11 cellular contexts compared by ENCODE assay signal in the genomic region with DNA sequence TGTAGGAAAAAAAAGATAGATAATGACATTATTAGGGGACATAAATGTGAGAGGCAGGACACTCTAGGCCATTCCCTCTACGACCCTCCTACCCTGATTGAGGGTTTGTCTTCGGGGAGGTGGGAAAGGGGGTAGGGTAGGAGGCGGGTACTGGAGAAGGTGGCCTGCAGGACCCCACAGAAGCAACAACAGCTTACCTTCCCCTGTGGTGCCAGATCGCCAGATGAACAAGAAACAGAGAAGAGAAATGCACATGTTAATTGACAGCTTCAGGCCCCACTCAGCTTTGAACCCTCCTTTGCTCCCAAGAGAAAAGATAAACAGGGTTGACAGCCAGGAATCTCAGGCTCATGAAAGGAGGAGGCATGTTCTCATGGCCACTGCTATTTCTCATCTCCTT. TPM values are rescaled to one million over a fixed set of nuclear protein-coding genes. Genes with fewer than 3 reads are reported as not detected.
DNase-seq lines count a peak whose midpoint lies in the region; ATAC-seq and TF ChIP-seq lines count a peak whose summit lies in the region.
"Had no signal": no experiment of that assay in that cellular context is flagged by ENCODE, and none has a peak within 500 bp of the region (broad histone marks: within the 10 kb centered on the region; RNA-seq: fewer than 3 reads in every experiment).

No MANE protein-coding gene starts in this region.

- no peaks in the 10 kb centered on the region for H3K27me3 Mint-ChIP-seq in activated T-cell treated with anti-CD3 and anti-CD28 coated beads, Interleukin-2, amount 50 U/mL, for 72 hours (ENCODE audit: low read depth)

- peaks cover 37 to 46% (median 39%) of the 10 kb centered on the region in 4 donors for H3K36me3 ChIP-seq in stomach

- no peaks in the 10 kb centered on the region for H3K9me3 ChIP-seq in stomach

- no peak for TF ChIP-seq EP300 in stomach (IDR thresholded peaks at IDR 0.05)

- H3K27ac ChIP-seq in stomach = peak overlapping the region in 4 of 5 donors; percentile 93 to 97 (median 96)

- no peaks in the 10 kb centered on the region for H3K9me3 Mint-ChIP-seq in activated T-cell treated with anti-CD3 and anti-CD28 coated beads, Interleukin-2, amount 50 U/mL, for 72 hours

- peaks cover 63 to 84% (median 79%) of the 10 kb centered on the region in 4 donors for H3K4me1 ChIP-seq in stomach

- no peak for TF ChIP-seq CTCF in stomach (IDR thresholded peaks at IDR 0.05)

- peak overlapping the region; percentile 85 for H3K27ac Mint-ChIP-seq in activated T-cell treated with anti-CD3 and anti-CD28 coated beads, Interleukin-2, amount 50 U/mL, for 72 hours

- no peaks in the 10 kb centered on the region for H3K27me3 ChIP-seq in stomach

- peak overlapping the region in 1 of 4 donors; percentile 62 for H3K4me3 ChIP-seq in stomach

- no peak for TF ChIP-seq POLR2A in stomach (IDR thresholded peaks at IDR 0.05)

- WGBS in stomach, 5 donors = 48 to 64% (median 57%) methylated on average over 4 of the region's 4 CpGs

- peaks cover 79% of the 10 kb centered on the region for H3K4me1 Mint-ChIP-seq in activated T-cell treated with anti-CD3 and anti-CD28 coated beads, Interleukin-2, amount 50 U/mL, for 72 hours (ENCODE audit: low read depth)

- peak overlapping the region in 1 of 2 donors; percentile 29 for H3K4me3 Mint-ChIP-seq in activated T-cell treated with anti-CD3 and anti-CD28 coated beads, Interleukin-2, amount 50 U/mL, for 72 hours

- peaks cover 15 to 19% of the 10 kb centered on the region in 2 donors for H3K36me3 Mint-ChIP-seq in activated T-cell treated with anti-CD3 and anti-CD28 coated beads, Interleukin-2, amount 50 U/mL, for 72 hours (ENCODE audit: insufficient read depth in 2 of 2)

- no peak for DNase-seq in activated T-cell treated with anti-CD3 and anti-CD28 coated beads, Interleukin-2, amount 50 U/mL, for 72 hours
- DNase-seq in activated T-cell treated with anti-CD3 and anti-CD28 coated beads for 4 hours = no peak
- DNase-seq in SK-N-DZ (ENCODE audit: low spot score) = peak; percentile 13
- peak; percentile 6 for DNase-seq in hepatic stellate cell (ENCODE audit: low spot score)
- no peak for DNase-seq in stomach
- no peak for DNase-seq in central memory CD4-positive, alpha-beta T cell
- no peak for DNase-seq in pons (ENCODE audit: low spot score)

- intact Hi-C loops in stomach (cut with DNase I; ENCODE audit: low total_unique reads) = no loop called here

- no peak for ATAC-seq in activated T-cell treated with anti-CD3 and anti-CD28 coated beads, Interleukin-2, amount 50 U/mL, for 72 hours (replicated peaks in 1 of 2)
- ATAC-seq in GM18870 (IDR thresholded peaks at IDR 0.05; ENCODE audit: unreplicated experiment) = no peak

RNA-seq across cellular contexts. Expression of a gene that starts 4.8 kb away (rescaled TPM):
- 100 to 1,000 TPM; 296 to 348 TPM for total RNA-seq in activated T-cell treated with anti-CD3 and anti-CD28 coated beads, Interleukin-2, amount 50 U/mL, for 72 hours
- polyA plus RNA-seq in SK-N-DZ (2014; cell fraction: cytosol; rRNA removed) = 713 and 811 TPM in 2 replicates
- 771 and 835 TPM in 2 replicates for polyA plus RNA-seq in SK-N-DZ (2014; cell fraction: nucleus; rRNA removed)
- total RNA-seq in stomach = 100 to 1,000 TPM in 4 of 5 donors, 10 to 100 TPM in 1; 49.2 to 441 (median 150) TPM
- 100 to 1,000 TPM; 150 to 179 (median 154) TPM for polyA plus RNA-seq in stomach

RNA-seq across cellular contexts. Expression of a gene that starts 5.0 kb away (rescaled TPM):
- total RNA-seq in activated T-cell treated with anti-CD3 and anti-CD28 coated beads, Interleukin-2, amount 50 U/mL, for 72 hours = 10 to 100 TPM; 44.9 to 45.7 TPM
- polyA plus RNA-seq in SK-N-DZ (2014; cell fraction: cytosol; rRNA removed) = 102 TPM in 2 replicates
- 80.2 and 111 TPM in 2 replicates for polyA plus RNA-seq in SK-N-DZ (2014; cell fraction: nucleus; rRNA removed)
- total RNA-seq in stomach = 10 to 100 TPM in 3 of 5 donors, 1 to 10 TPM in 2; 1.2 to 86.6 (median 25.2) TPM
- 10 to 100 TPM; 19.3 to 22.7 (median 21.7) TPM for polyA plus RNA-seq in stomach

RNA-seq across cellular contexts. Expression of a gene that starts 14.6 kb away (rescaled TPM):
- total RNA-seq in activated T-cell treated with anti-CD3 and anti-CD28 coated beads, Interleukin-2, amount 50 U/mL, for 72 hours = 100 to 1,000 TPM; 238 to 313 TPM
- 0.48 and 0.64 TPM in 2 replicates for polyA plus RNA-seq in SK-N-DZ (2014; cell fraction: cytosol; rRNA removed)
- 1.1 and 1.3 TPM in 2 replicates for polyA plus RNA-seq in SK-N-DZ (2014; cell fraction: nucleus; rRNA removed)
- 10 to 100 TPM; 11.2 to 36.6 (median 28.0) TPM for total RNA-seq in stomach
- 10 to 100 TPM; 40.6 to 51.2 (median 41.2) TPM for polyA plus RNA-seq in stomach
- total RNA-seq: SK-MEL-5 had no signal

RNA-seq across cellular contexts. Expression of a gene that starts 21.9 kb away (rescaled TPM):
- total RNA-seq in activated T-cell treated with anti-CD3 and anti-CD28 coated beads, Interleukin-2, amount 50 U/mL, for 72 hours = 100 to 1,000 TPM; 259 to 301 TPM
- 890 and 1,059 TPM in 2 replicates for polyA plus RNA-seq in SK-N-DZ (2014; cell fraction: cytosol; rRNA removed)
- 478 and 558 TPM in 2 replicates for polyA plus RNA-seq in SK-N-DZ (2014; cell fraction: nucleus; rRNA removed)
- total RNA-seq in stomach = 100 to 1,000 TPM; 155 to 453 (median 306) TPM
- polyA plus RNA-seq in stomach = 100 to 1,000 TPM; 418 to 621 (median 443) TPM

RNA-seq across cellular contexts. Expression of a gene that starts 22.1 kb away (rescaled TPM):
- total RNA-seq in activated T-cell treated with anti-CD3 and anti-CD28 coated beads, Interleukin-2, amount 50 U/mL, for 72 hours = not detected
- not detected in 2 replicates for polyA plus RNA-seq in SK-N-DZ (2014; cell fraction: cytosol; rRNA removed)
- polyA plus RNA-seq in SK-N-DZ (2014; cell fraction: nucleus; rRNA removed) = not detected in 2 replicates
- not detected for total RNA-seq in stomach
- polyA plus RNA-seq in stomach = not detected
- total RNA-seq: endothelial cell of umbilical vein, kidney, SK-MEL-5 had no signal
- polyA plus RNA-seq: endothelial cell of umbilical vein had no signal

Comparison
In these comparisons a context has a peak if more than half of its experiments do, and no peak if none do; other contexts are left out.
1. DNase-seq: peak in SK-N-DZ (single experiment) and hepatic stellate cell (single experiment); none in activated T-cell treated with anti-CD3 and anti-CD28 coated beads, Interleukin-2, amount 50 U/mL, for 72 hours (0 of 2), activated T-cell treated with anti-CD3 and anti-CD28 coated beads for 4 hours (single experiment), stomach (single experiment), central memory CD4-positive, alpha-beta T cell (single experiment) and pons (single experiment).
2. RNA of a gene that starts 14.6 kb away (total RNA-seq): 238 to 313 TPM in activated T-cell treated with anti-CD3 and anti-CD28 coated beads, Interleukin-2, amount 50 U/mL, for 72 hours; 11.2 to 36.6 TPM in stomach; every median in the first group is over 4 times any median in the second.